In genomic region chr13:34863360-34864135, GRCh38 we compare ENCODE assay signal across 12 cellular contexts.
DNase-seq lines count a peak whose midpoint lies in the region; ATAC-seq and TF ChIP-seq lines count a peak whose summit lies in the region.
"Had no signal": no experiment of that assay in that cellular context is flagged by ENCODE, and none has a peak within 500 bp of the region (broad histone marks: within the 10 kb centered on the region; RNA-seq: fewer than 3 reads in every experiment).

No MANE protein-coding gene starts in this region.

- H3K4me3 ChIP-seq in AG10803 (ENCODE audit: low read length), result no peak overlapping the region
- H3K4me3 ChIP-seq in adipocyte (ENCODE audit: low read length), result peak overlapping the region; percentile 24
- no peak overlapping the region for H3K4me3 ChIP-seq in kidney epithelial cell (ENCODE audit: low read depth, low read length)
- H3K4me3 ChIP-seq: esophagus muscularis mucosa, tibial nerve had no signal

- ATAC-seq in GM21390 (IDR thresholded peaks at IDR 0.05; ENCODE audit: unreplicated experiment) (no peak), left colon (no peak), GM21526 (IDR thresholded peaks at IDR 0.05; ENCODE audit: low FRiP score, unreplicated experiment) (no peak)

- H3K27me3 ChIP-seq in adipocyte (replicated peaks; ENCODE audit: control insufficient read depth, insufficient read depth, low read length) (no peaks in the 10 kb centered on the region), kidney epithelial cell (ENCODE audit: control insufficient read depth, insufficient read depth, low read length) (no peaks in the 10 kb centered on the region)
- H3K27me3 ChIP-seq: esophagus muscularis mucosa, tibial nerve had no signal

- TF ChIP-seq CTCF in AG10803 (conservative IDR thresholded peaks at IDR 0.05; ENCODE audit: low read length) (no peak), kidney epithelial cell (IDR thresholded peaks at IDR 0.05; ENCODE audit: insufficient read depth, low read length, poor library complexity, severe bottlenecking) (no peak), GM13976 (IDR thresholded peaks at IDR 0.05; ENCODE audit: borderline replicate concordance, control extremely low read depth, extremely low read depth, insufficient read depth, missing control alignments) (no peak)

- H3K36me3 ChIP-seq in adipocyte (ENCODE audit: control insufficient read depth, insufficient read depth, low read length, severe bottlenecking), result no peaks in the 10 kb centered on the region
- no peaks in the 10 kb centered on the region for H3K36me3 ChIP-seq in kidney epithelial cell (ENCODE audit: control insufficient read depth, insufficient read depth, low read length)
- H3K36me3 ChIP-seq: esophagus muscularis mucosa, tibial nerve had no signal

- peaks cover 16% of the 10 kb centered on the region for H3K4me1 ChIP-seq in adipocyte (ENCODE audit: control insufficient read depth, insufficient read depth, low read length)
- H3K4me1 ChIP-seq: tibial nerve had no signal

- no peaks in the 10 kb centered on the region for H3K9me3 ChIP-seq in adipocyte (ENCODE audit: control insufficient read depth, low read length)
- H3K9me3 ChIP-seq: esophagus muscularis mucosa, tibial nerve had no signal

- in situ Hi-C loops in GM13976 (cut with MboI; ENCODE audit: low sequenced_read_pairs, unreplicated experiment), result no loop called here

- intact Hi-C loops in left colon (cut with DNase I, micrococcal nuclease), result no loop called here

- no peak overlapping the region for H3K9ac ChIP-seq in adipocyte (ENCODE audit: low read length)

- peak; percentile 79 for DNase-seq in AG10803 (ENCODE audit: low read depth)
- peak; percentile 58 for DNase-seq in HPDE6-E6E7 (ENCODE audit: extremely low spot score)
- DNase-seq in adipocyte (ENCODE audit: low read depth), result peak; percentile 92
- DNase-seq in kidney epithelial cell (ENCODE audit: low read depth), result peak; percentile 90
- no peak for DNase-seq in left colon
- no peak for DNase-seq in GM13976 (ENCODE audit: low spot score)
- DNase-seq: activated CD4-positive, alpha-beta T cell treated with anti-CD3 and anti-CD28 coated beads for 48 hours; RPMI8226 had no signal

Comparison
In these comparisons a context has a peak if more than half of its experiments do, and no peak if none do; other contexts are left out.
1. DNase-seq: peak in AG10803 (single experiment), HPDE6-E6E7 (single experiment), adipocyte (single experiment) and kidney epithelial cell (single experiment); none in left colon (0 of 2) and GM13976 (single experiment).